In genomic region chr9:27348785-27349489, GRCh38 we compare ENCODE assay signal across 29 cellular contexts. TPM values are rescaled to one million over a fixed set of nuclear protein-coding genes. Genes with fewer than 3 reads are reported as not detected.
A peak's percentile ranks its signal among the peaks of the same experiment; 100 is the strongest.
DNase-seq lines count a peak whose midpoint lies in the region; ATAC-seq, FAIRE-seq and TF ChIP-seq lines count a peak whose summit lies in the region.
"Had no signal": no experiment of that assay in that cellular context is flagged by ENCODE, and none has a peak within 500 bp of the region (broad histone marks: within the 10 kb centered on the region; RNA-seq: fewer than 3 reads in every experiment).

No MANE protein-coding gene starts in this region.

- TF ChIP-seq CTCF in A549 (IDR thresholded peaks at IDR 0.05): no peak
- no peak for TF ChIP-seq CTCF in dorsolateral prefrontal cortex (IDR thresholded peaks at IDR 0.05 in 54 of 56, conservative IDR thresholded peaks at IDR 0.05 in 2 of 56; ENCODE audit: low read depth in 1 of 56, partially characterized antibody in 56 of 56)
- TF ChIP-seq CTCF in progenitor cell of endocrine pancreas (IDR thresholded peaks at IDR 0.05; ENCODE audit: unreplicated experiment): no peak
- TF ChIP-seq CTCF in OCI-LY7 (conservative IDR thresholded peaks at IDR 0.05; ENCODE audit: low read length): no peak

- FAIRE-seq in A549 (lab: Jason Lieb, UNC) (peak; percentile 7), GM12891 (lab: Jason Lieb, UNC) (no peak)
- FAIRE-seq: A204.1, GM18507, HTR-8/SVneo had no signal

- POLR2A ChIA-PET in A549 (lab: Yijun Ruan, JAX): no interaction called here
- POLR2A ChIA-PET in OCI-LY7 (lab: Charles Lee): interaction anchor here (0.6 kb wide), 1 partner anchor 240 kb away, joined by 4 read pairs; no protein-coding TSS in a partner anchor

- H3K27ac ChIP-seq in A549: no peak overlapping the region
- H3K27ac ChIP-seq in dorsolateral prefrontal cortex: peak overlapping the region in 56 of 59 donors; percentile 6 to 98 (median 91)
- no peak overlapping the region for H3K27ac ChIP-seq in OCI-LY7 (ENCODE audit: low read depth, low read length, poor library complexity, severe bottlenecking)
- H3K27ac ChIP-seq: GM23248, PC-9, SJCRH30 had no signal

- TF ChIP-seq POLR2A in A549 (IDR thresholded peaks at IDR 0.05; ENCODE audit: low read length): no peak
- TF ChIP-seq POLR2A in GM12891 (IDR thresholded peaks at IDR 0.05; ENCODE audit: low read depth, low read length): no peak

- H3K79me2 ChIP-seq in OCI-LY7 (ENCODE audit: insufficient read depth, low read depth, low read length): no peaks in the 10 kb centered on the region

- H3K4me1 Mint-ChIP-seq in progenitor cell of endocrine pancreas (ENCODE audit: low read depth): peaks cover 15% of the 10 kb centered on the region

- no TSS peak for BruUV-seq in OCI-LY7 (replicated peaks; lab: Mats Ljungman, UMichigan)

- CTCF ChIA-PET in A549 (lab: Yijun Ruan, JAX): interaction anchor here (1.2 kb wide), 1 partner anchor 11 kb away, joined by 3 read pairs; no protein-coding TSS in a partner anchor
- CTCF ChIA-PET in OCI-LY7 (lab: Charles Lee; ENCODE audit: unreplicated experiment): no interaction called here

- H3K9me3 ChIP-seq in A549: no peaks in the 10 kb centered on the region
- no peaks in the 10 kb centered on the region for H3K9me3 ChIP-seq in OCI-LY7 (ENCODE audit: low read length)
- H3K9me3 ChIP-seq: MG63, SJCRH30 had no signal

- TF ChIP-seq EP300 in A549 (IDR thresholded peaks at IDR 0.05): no peak

- H3K36me3 ChIP-seq in OCI-LY7 (ENCODE audit: insufficient read depth, low read length): no peaks in the 10 kb centered on the region
- H3K36me3 ChIP-seq: MG63, SJCRH30 had no signal

- no peak overlapping the region for H3K4me3 ChIP-seq in A549
- no peak overlapping the region for H3K4me3 ChIP-seq in dorsolateral prefrontal cortex
- H3K4me3 ChIP-seq in OCI-LY7 (ENCODE audit: low read depth, low read length, poor library complexity, severe bottlenecking): no peak overlapping the region
- H3K4me3 ChIP-seq: BLaER1 treated with 17β-estradiol and CSF1 and Interleukin-3, amounts not matched to agents 10 nM and 100 nM; GM23248; MG63; PC-9; SJCRH30 had no signal

- no peak for TF ChIP-seq RAD21 in A549 (conservative IDR thresholded peaks at IDR 0.05 in 1 of 2, IDR thresholded peaks at IDR 0.05 in 1 of 2)

- no peak for ATAC-seq in A549
- ATAC-seq in GM18502 (IDR thresholded peaks at IDR 0.05; ENCODE audit: poor library complexity, unreplicated experiment): no peak
- ATAC-seq: Right ventricle myocardium inferior had no signal

- no peaks in the 10 kb centered on the region for H3K9me2 ChIP-seq in OCI-LY7 (ENCODE audit: insufficient read depth, low read length)

- no peaks in the 10 kb centered on the region for H3K27me3 ChIP-seq in dorsolateral prefrontal cortex
- H3K27me3 ChIP-seq: BLaER1 treated with 17β-estradiol and CSF1 and Interleukin-3, amounts not matched to agents 10 nM and 100 nM; MG63; SJCRH30 had no signal

- no peaks in the 10 kb centered on the region for H3K27me3 Mint-ChIP-seq in progenitor cell of endocrine pancreas
- H3K27me3 Mint-ChIP-seq: CD4-positive, alpha-beta memory T cell had no signal

- intact Hi-C loops in dorsolateral prefrontal cortex (cut with DNase I) (no loop called here), OCI-LY7 (cut with micrococcal nuclease; ENCODE audit: unreplicated experiment) (no loop called here)

- peaks cover 5% of the 10 kb centered on the region for H3K36me3 Mint-ChIP-seq in progenitor cell of endocrine pancreas (ENCODE audit: insufficient read depth)
- H3K36me3 Mint-ChIP-seq: CD4-positive, alpha-beta memory T cell had no signal

- no peaks in the 10 kb centered on the region for H3K9me3 Mint-ChIP-seq in progenitor cell of endocrine pancreas (ENCODE audit: low read depth)
- H3K9me3 Mint-ChIP-seq: CD4-positive, alpha-beta memory T cell had no signal

- H3K4me1 ChIP-seq in A549 (no peaks in the 10 kb centered on the region), OCI-LY7 (ENCODE audit: insufficient read depth, low read length, poor library complexity, severe bottlenecking) (no peaks in the 10 kb centered on the region)
- H3K4me1 ChIP-seq: SJCRH30 had no signal

- no peaks in the 10 kb centered on the region for H4K20me1 ChIP-seq in OCI-LY7 (ENCODE audit: insufficient read depth, low read length)
- H4K20me1 ChIP-seq: BLaER1 treated with 17β-estradiol and CSF1 and Interleukin-3, amounts not matched to agents 10 nM and 100 nM had no signal

- no peak overlapping the region for H3K4me3 Mint-ChIP-seq in progenitor cell of endocrine pancreas (ENCODE audit: low read depth)
- H3K4me3 Mint-ChIP-seq: CD4-positive, alpha-beta memory T cell had no signal

- no peak for DNase-seq in A549 (ENCODE audit: low read depth in 1 of 2, low spot score in 1 of 2)
- DNase-seq in GM12891 (ENCODE audit: insufficient read length, low spot score): no peak
- no peak for DNase-seq in dorsolateral prefrontal cortex
- DNase-seq in progenitor cell of endocrine pancreas (ENCODE audit: low spot score, unreplicated experiment): no peak
- no peak for DNase-seq in epidermal melanocyte (ENCODE audit: insufficient read length, low spot score)
- DNase-seq in HuH-7 (ENCODE audit: low spot score): no peak
- no peak for DNase-seq in OCI-LY7 (ENCODE audit: low spot score)
- DNase-seq: AML-193; CD4-positive, alpha-beta memory T cell; EL; GF-D8; GM23248; H7; KBM-7; MG63; NCI-H2029 treated with DMSO at 0.1 percent for 48 hours; NCI-H526; NCI-H82; NK-92 treated with Interleukin-12 subunit alpha and Interleukin-12 subunit beta, amount 100 ng/mL, for 24 hours; PC-9; SJCRH30 had no signal

- peak overlapping the region; percentile 30 for H3K27ac Mint-ChIP-seq in progenitor cell of endocrine pancreas
- H3K27ac Mint-ChIP-seq: CD4-positive, alpha-beta memory T cell had no signal

- no peak overlapping the region for H2AFZ ChIP-seq in OCI-LY7 (ENCODE audit: low read length)
- H2AFZ ChIP-seq: GM23248, PC-9 had no signal

- WGBS in A549 (ENCODE audit: missing lambda C conversion rate): 68% methylated on average over 4 of the region's 4 CpGs

- H3K4me2 ChIP-seq in A549 (no peak overlapping the region), OCI-LY7 (ENCODE audit: low read length) (no peak overlapping the region)
- H3K4me2 ChIP-seq: PC-9 had no signal

TF ChIP-seq in A549, 52 proteins besides CTCF, POLR2A, EP300 and RAD21 (continues in another document):
- TF ChIP-seq CHD2 (IDR thresholded peaks at IDR 0.05; ENCODE audit: low read length, partially characterized antibody): no peak
- no peak for TF ChIP-seq FOXS1 (CRISPR knock-in tag; IDR thresholded peaks at IDR 0.05)
- no peak for TF ChIP-seq HOXA7 (CRISPR knock-in tag; IDR thresholded peaks at IDR 0.05)
- no peak for TF ChIP-seq MAX (IDR thresholded peaks at IDR 0.05)
- no peak for TF ChIP-seq CBX2 (IDR thresholded peaks at IDR 0.05; ENCODE audit: borderline replicate concordance, low read depth)
- no peak for TF ChIP-seq FOSB (CRISPR knock-in tag; IDR thresholded peaks at IDR 0.05)
- no peak for TF ChIP-seq PHF8 (IDR thresholded peaks at IDR 0.05; ENCODE audit: borderline replicate concordance, low read depth)
- TF ChIP-seq TFCP2L1 (CRISPR knock-in tag; IDR thresholded peaks at IDR 0.05): no peak
- TF ChIP-seq BCL3 (IDR thresholded peaks at IDR 0.05): no peak

TF ChIP-seq in GM12891, 5 proteins besides CTCF, POLR2A, EP300 and RAD21:
- TF ChIP-seq PAX5 (IDR thresholded peaks at IDR 0.05; ENCODE audit: insufficient read depth, low read length, severe bottlenecking) (no peak), SPI1 (IDR thresholded peaks at IDR 0.05; ENCODE audit: low read depth, low read length) (peak; percentile 30), POLR2AphosphoS5 (IDR thresholded peaks at IDR 0.05; ENCODE audit: low read depth, low read length) (no peak)

RNA-seq across cellular contexts. Expression of gene EQTN, which starts 52.0 kb away (rescaled TPM):
- not detected in 2 replicates for polyA plus RNA-seq in A549 (2011; rRNA removed)
- not detected in 2 replicates for polyA plus RNA-seq in A549 (2012; cell fraction: cytosol; rRNA removed)
- polyA plus RNA-seq in A549 (2012; cell fraction: nucleus; rRNA removed): not detected in 2 replicates
- 0.11 TPM in 1 of 3 replicates, not detected in the others for polyA plus RNA-seq in A549 (2017; fragmentation: RNase III; extraction: RNeasy Plus Mini Kit Qiagen cat#74134 plus additional on column Dnase treatment)
- not detected in 2 replicates for polyA minus RNA-seq in A549 (2011; rRNA and poly(A)+ RNA removed)
- not detected for polyA plus RNA-seq in GM12891 (2012; ENCODE audit: low read depth, missing spikeins)
- 1 to 10 TPM in 84 of 120 experiments, under 1 TPM in 23, not detected in 13; 0.54 to 6.9 (median 1.5) TPM for total RNA-seq in dorsolateral prefrontal cortex
- total RNA-seq in progenitor cell of endocrine pancreas: 1.1 and 1.4 TPM in 2 replicates
- total RNA-seq in OCI-LY7 (2014; rRNA removed; shearing (Covaris generic)): not detected in 2 replicates
- not detected in 2 replicates for total RNA-seq in OCI-LY7 (2022)
- total RNA-seq: CD4-positive, alpha-beta memory T cell; GM23248; LHCN-M2; PC-9; Right ventricle myocardium inferior; RPMI7951; SJCRH30 had no signal
- polyA plus RNA-seq: CD4-positive, alpha-beta memory T cell; GM23248 had no signal

Comparison
In these comparisons a context has a peak if more than half of its experiments do, and no peak if none do; other contexts are left out.
1. H3K27ac ChIP-seq: peak in dorsolateral prefrontal cortex (56 of 59); none in A549 (0 of 2) and OCI-LY7 (single experiment).